Comparison of ENCODE assay signal across 16 cellular contexts in the genomic region with DNA sequence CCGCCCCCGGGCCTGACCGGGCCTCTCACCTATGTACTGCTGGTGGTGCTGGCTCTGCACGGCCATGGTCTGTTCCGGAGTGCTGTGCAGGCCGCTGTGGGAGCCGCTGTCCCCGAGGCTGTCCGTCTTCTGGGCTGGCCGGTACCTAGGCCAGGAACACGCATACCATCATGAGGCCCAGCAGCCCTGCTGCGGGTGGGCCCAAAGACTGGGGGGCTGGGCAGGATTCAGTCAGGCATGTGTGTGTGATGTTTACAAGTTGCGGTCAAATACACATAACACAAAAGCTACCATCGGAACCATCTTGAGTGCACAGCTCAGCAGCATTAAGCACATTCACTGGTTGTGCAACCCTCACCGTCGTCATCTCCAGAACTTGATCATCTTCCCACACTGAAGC. TPM values are rescaled to one million over a fixed set of nuclear protein-coding genes. Genes with fewer than 3 reads are reported as not detected.
DNase-seq lines count a peak whose midpoint lies in the region; ATAC-seq and TF ChIP-seq lines count a peak whose summit lies in the region.
"Had no signal": no experiment of that assay in that cellular context is flagged by ENCODE, and none has a peak within 500 bp of the region (broad histone marks: within the 10 kb centered on the region; RNA-seq: fewer than 3 reads in every experiment).

No MANE protein-coding gene starts in this region.

- POLR2A ChIA-PET in IMR-90 (lab: Charles Lee; ENCODE audit: unreplicated experiment) (no interaction called here), A673 (lab: Charles Lee; ENCODE audit: low non-redundant PET) (no interaction called here)

- no peak overlapping the region for H2AK9ac ChIP-seq in IMR-90 (replicated peaks; ENCODE audit: low read depth, low read length, poor library complexity)

- H2BK120ac ChIP-seq in IMR-90 (ENCODE audit: low read depth, low read length) (no peak overlapping the region), neuronal stem cell (ENCODE audit: low read depth, low read length) (no peak overlapping the region)

- H4K8ac ChIP-seq in IMR-90 (ENCODE audit: low read depth in 2 of 2, low read length in 2 of 2) (no peak overlapping the region), neuronal stem cell (ENCODE audit: low read depth, low read length) (no peak overlapping the region)

- H3K36me3 Mint-ChIP-seq in chondrocyte (ENCODE audit: low read depth): peaks cover 13% of the 10 kb centered on the region

- no peak overlapping the region for H2BK15ac ChIP-seq in IMR-90 (ENCODE audit: low read depth, low read length)
- H2BK15ac ChIP-seq in neuronal stem cell (ENCODE audit: low read length): no peak overlapping the region

- no peaks in the 10 kb centered on the region for H3K9me3 ChIP-seq in IMR-90 (ENCODE audit: control insufficient read depth, insufficient read depth, low read length)
- H3K9me3 ChIP-seq in neuronal stem cell (replicated peaks in 1 of 2; ENCODE audit: control insufficient read depth in 2 of 2, insufficient read depth in 1 of 2, low read depth in 1 of 2, low read length in 2 of 2): no peaks in the 10 kb centered on the region
- H3K9me3 ChIP-seq in A673 (ENCODE audit: low read depth, low read length, poor library complexity, severe bottlenecking): no peaks in the 10 kb centered on the region
- H3K9me3 ChIP-seq: A549 had no signal

- H4K20me1 ChIP-seq in IMR-90 (ENCODE audit: insufficient read depth, low read length): no peaks in the 10 kb centered on the region; the same call in 1 of the 2 replicates

- DNase-seq in IMR-90 (no peak), chondrocyte (ENCODE audit: low spot score) (peak; percentile 81), neuronal stem cell (ENCODE audit: low spot score) (no peak), NCI-H748 treated with DMSO at 0.1 percent for 48 hours (lab: John Stamatoyannopoulos, UW) (no peak), 8988T (no peak), NCI-H1105 (lab: John Stamatoyannopoulos, UW) (no peak), A673 (ENCODE audit: low spot score) (no peak)
- DNase-seq: CD8-positive, alpha-beta T cell; COR-L47; DMS153; DMS79 treated with DMSO at 0.1 percent for 48 hours; EL; H9 had no signal

- H3K4me1 ChIP-seq in IMR-90 (ENCODE audit: control insufficient read depth, insufficient read depth, low read length) (no peaks in the 10 kb centered on the region), neuronal stem cell (ENCODE audit: control insufficient read depth in 2 of 2, insufficient read depth in 1 of 2, low read depth in 1 of 2, low read length in 2 of 2) (peaks cover 3 to 7% of the 10 kb centered on the region in 2 donors), A673 (ENCODE audit: insufficient read depth, low read length, poor library complexity, severe bottlenecking) (no peaks in the 10 kb centered on the region)
- H3K4me1 ChIP-seq: A549 had no signal

- no peaks in the 10 kb centered on the region for H3K9me1 ChIP-seq in IMR-90 (ENCODE audit: insufficient read depth, low read length)

- H4K5ac ChIP-seq in IMR-90 (ENCODE audit: low read depth, low read length): no peak overlapping the region

- H3K4me1 Mint-ChIP-seq in chondrocyte (ENCODE audit: low read depth): peaks cover 4% of the 10 kb centered on the region
- H3K4me1 Mint-ChIP-seq: CD14-positive monocyte, GM23338 had no signal

- no peak for TF ChIP-seq RAD21 in IMR-90 (IDR thresholded peaks at IDR 0.05; ENCODE audit: low read length)

- no peaks in the 10 kb centered on the region for H3K9me3 Mint-ChIP-seq in chondrocyte (ENCODE audit: low read depth)
- H3K9me3 Mint-ChIP-seq: CD8-positive, alpha-beta T cell; GM23338; H9 had no signal

- H3K27me3 ChIP-seq in IMR-90 (ENCODE audit: control insufficient read depth, insufficient read depth, low read length): no peaks in the 10 kb centered on the region
- H3K27me3 ChIP-seq in neuronal stem cell (ENCODE audit: control insufficient read depth in 3 of 3, insufficient read depth in 3 of 3, low read depth in 1 of 3, low read length in 3 of 3): no peaks in the 10 kb centered on the region
- H3K27me3 ChIP-seq in A673 (replicated peaks; ENCODE audit: insufficient read depth, low read depth, low read length, poor library complexity): no peaks in the 10 kb centered on the region

- intact Hi-C loops in IMR-90 (cut with micrococcal nuclease) (no loop called here), A673 (cut with micrococcal nuclease; ENCODE audit: unreplicated experiment) (no loop called here)

- H3K27me3 Mint-ChIP-seq in chondrocyte (ENCODE audit: low read depth): no peaks in the 10 kb centered on the region

- H3K23ac ChIP-seq in IMR-90 (ENCODE audit: low read depth, low read length): no peak overlapping the region
- no peak overlapping the region for H3K23ac ChIP-seq in neuronal stem cell (ENCODE audit: low read depth, low read length, poor library complexity)

- H3K4me2 ChIP-seq in IMR-90 (ENCODE audit: low read depth, low read length) (no peak overlapping the region), neuronal stem cell (ENCODE audit: insufficient read depth, low read length, poor library complexity, severe bottlenecking) (no peak overlapping the region)
- H3K4me2 ChIP-seq: A549, GM23338 had no signal

- dilution Hi-C loops in IMR-90 (cut with HindIII; ENCODE audit: low sequenced_read_pairs, unreplicated experiment): no loop called here

- H3K27ac ChIP-seq in IMR-90 (ENCODE audit: insufficient read depth, low read length): no peak overlapping the region
- no peak overlapping the region for H3K27ac ChIP-seq in neuronal stem cell (replicated peaks; ENCODE audit: low read length)
- H3K27ac ChIP-seq in A673 (ENCODE audit: low read depth, low read length, poor library complexity, severe bottlenecking): no peak overlapping the region
- H3K27ac ChIP-seq: A549 had no signal

- H3K4ac ChIP-seq in IMR-90 (ENCODE audit: low read depth, low read length) (no peak overlapping the region), neuronal stem cell (ENCODE audit: low read length) (no peak overlapping the region)

- H4K91ac ChIP-seq in IMR-90 (ENCODE audit: insufficient read depth, low read depth, low read length) (no peak overlapping the region), neuronal stem cell (ENCODE audit: low read depth, low read length, poor library complexity) (no peak overlapping the region)

- no peak overlapping the region for H3K4me3 ChIP-seq in IMR-90 (ENCODE audit: insufficient read depth, low read depth, low read length)
- H3K4me3 ChIP-seq in neuronal stem cell (ENCODE audit: low read length in 2 of 2): no peak overlapping the region
- no peak overlapping the region for H3K4me3 ChIP-seq in A673 (ENCODE audit: low read depth, low read length, poor library complexity, severe bottlenecking)
- H3K4me3 ChIP-seq: A549, GM23338 had no signal

- CTCF ChIA-PET in IMR-90 (lab: Yijun Ruan, JAX) (no interaction called here), A673 (lab: Charles Lee) (no interaction called here)

- no peak overlapping the region for H3K18ac ChIP-seq in IMR-90 (ENCODE audit: low read depth, low read length)
- no peak overlapping the region for H3K18ac ChIP-seq in neuronal stem cell (ENCODE audit: low read length)

- H2AK5ac ChIP-seq in IMR-90 (ENCODE audit: low read depth, low read length) (no peak overlapping the region), neuronal stem cell (ENCODE audit: low read depth, low read length) (no peak overlapping the region)

- 92% methylated on average over 11 of the region's 16 CpGs; no CpG with 5 or more reads in 1 of the 2 experiments for WGBS in IMR-90 (ENCODE audit: extremely low coverage in 2 of 2, insufficient read length in 1 of 2), 2 experiments
- no CpG with 5 or more reads among the region's 16 CpGs for WGBS in neuronal stem cell (ENCODE audit: extremely low coverage in 2 of 2, insufficient read length in 2 of 2, insufficient replicate concordance in 1 of 2), 2 donors

- no peak overlapping the region for H3K4me3 Mint-ChIP-seq in chondrocyte (ENCODE audit: unreplicated experiment)
- H3K4me3 Mint-ChIP-seq: CD14-positive monocyte; CD8-positive, alpha-beta T cell; GM23338; H9 had no signal

- no peak overlapping the region for H2AFZ ChIP-seq in IMR-90 (replicated peaks; ENCODE audit: low read length, poor library complexity)
- no peak overlapping the region for H2AFZ ChIP-seq in neuronal stem cell (ENCODE audit: low read length)
- H2AFZ ChIP-seq: GM23338 had no signal

- in situ Hi-C loops in IMR-90 (cut with MboI; ENCODE audit: low sequenced_read_pairs): no loop called here

- H3K14ac ChIP-seq in IMR-90 (replicated peaks; ENCODE audit: low read depth, low read length): no peak overlapping the region
- H3K14ac ChIP-seq in neuronal stem cell (ENCODE audit: low read length): no peak overlapping the region

- BruUV-seq in IMR-90 (replicated peaks; lab: Mats Ljungman, UMichigan): no TSS peak
- BruUV-seq in A673 (replicated peaks; lab: Mats Ljungman, UMichigan): no TSS peak

- no peak overlapping the region for H3K9ac ChIP-seq in IMR-90 (ENCODE audit: low read depth, low read length)
- no peak overlapping the region for H3K9ac ChIP-seq in neuronal stem cell (ENCODE audit: low read depth, low read length, poor library complexity)

- no peak overlapping the region for H3K56ac ChIP-seq in IMR-90 (ENCODE audit: extremely low read depth, insufficient read depth, low read length)

- no peak for TF ChIP-seq POLR2A in IMR-90 (IDR thresholded peaks at IDR 0.05; ENCODE audit: low read depth, low read length)

- H2BK12ac ChIP-seq in neuronal stem cell (ENCODE audit: low read length): peak overlapping the region; percentile 4

- H2BK20ac ChIP-seq in IMR-90 (ENCODE audit: low read depth, low read length): no peak overlapping the region

- no peak overlapping the region for H2BK5ac ChIP-seq in IMR-90 (ENCODE audit: low read depth, low read length, poor library complexity, severe bottlenecking)
- H2BK5ac ChIP-seq in neuronal stem cell (ENCODE audit: low read length): no peak overlapping the region

- no peak for TF ChIP-seq CTCF in IMR-90 (conservative IDR thresholded peaks at IDR 0.05; ENCODE audit: low read depth, low read length)
- no peak for TF ChIP-seq CTCF in chondrocyte (IDR thresholded peaks at IDR 0.05)
- no peak for TF ChIP-seq CTCF in A673 (conservative IDR thresholded peaks at IDR 0.05; ENCODE audit: low read depth, low read length)

- H3K27ac Mint-ChIP-seq in chondrocyte (ENCODE audit: unreplicated experiment): no peak overlapping the region
- H3K27ac Mint-ChIP-seq: CD14-positive monocyte; CD8-positive, alpha-beta T cell; GM23338 had no signal

- ATAC-seq in IMR-90 (ENCODE audit: low read depth): no peak
- ATAC-seq: A549; CD8-positive, alpha-beta T cell; GM23338 had no signal

- H3K79me1 ChIP-seq in IMR-90 (ENCODE audit: low read depth in 1 of 2, low read length in 2 of 2) (no peaks in the 10 kb centered on the region), neuronal stem cell (ENCODE audit: low read depth, low read length) (peaks cover 1% of the 10 kb centered on the region)

- H3K36me3 ChIP-seq in IMR-90 (ENCODE audit: control insufficient read depth, insufficient read depth, low read length) (no peaks in the 10 kb centered on the region), neuronal stem cell (replicated peaks in 1 of 2; ENCODE audit: control insufficient read depth in 2 of 2, insufficient read depth in 2 of 2, low read length in 2 of 2) (peaks cover 0 to 50% of the 10 kb centered on the region in 2 donors), A673 (ENCODE audit: insufficient read depth, low read length, poor library complexity, severe bottlenecking) (no peaks in the 10 kb centered on the region)

RNA-seq across cellular contexts. Expression of a gene that starts 32.2 kb away (rescaled TPM):
- 42.5 and 46.7 TPM in 2 replicates for total RNA-seq in IMR-90 (2012; rRNA removed)
- 111 and 165 TPM in 2 replicates for polyA plus RNA-seq in IMR-90 (2012; rRNA removed)
- 75.6 and 136 TPM in 2 replicates for polyA plus RNA-seq in IMR-90 (2012; cell fraction: cytosol; rRNA removed)
- 170 and 215 TPM in 2 replicates for polyA plus RNA-seq in IMR-90 (2012; cell fraction: nucleus; rRNA removed; ENCODE audit: low replicate concordance)
- 53.5 to 65.5 TPM (median 57.7 TPM) in 3 replicates for total RNA-seq in chondrocyte
- polyA plus RNA-seq in neuronal stem cell (2013, experiment 1 of 2): 112 TPM
- 111 TPM for polyA plus RNA-seq in neuronal stem cell (2013, experiment 2 of 2)
- 126 and 130 TPM in 2 replicates for total RNA-seq in A673 (2021)
